Comparison of ENCODE assay signal across 24 cellular contexts in the genomic region with DNA sequence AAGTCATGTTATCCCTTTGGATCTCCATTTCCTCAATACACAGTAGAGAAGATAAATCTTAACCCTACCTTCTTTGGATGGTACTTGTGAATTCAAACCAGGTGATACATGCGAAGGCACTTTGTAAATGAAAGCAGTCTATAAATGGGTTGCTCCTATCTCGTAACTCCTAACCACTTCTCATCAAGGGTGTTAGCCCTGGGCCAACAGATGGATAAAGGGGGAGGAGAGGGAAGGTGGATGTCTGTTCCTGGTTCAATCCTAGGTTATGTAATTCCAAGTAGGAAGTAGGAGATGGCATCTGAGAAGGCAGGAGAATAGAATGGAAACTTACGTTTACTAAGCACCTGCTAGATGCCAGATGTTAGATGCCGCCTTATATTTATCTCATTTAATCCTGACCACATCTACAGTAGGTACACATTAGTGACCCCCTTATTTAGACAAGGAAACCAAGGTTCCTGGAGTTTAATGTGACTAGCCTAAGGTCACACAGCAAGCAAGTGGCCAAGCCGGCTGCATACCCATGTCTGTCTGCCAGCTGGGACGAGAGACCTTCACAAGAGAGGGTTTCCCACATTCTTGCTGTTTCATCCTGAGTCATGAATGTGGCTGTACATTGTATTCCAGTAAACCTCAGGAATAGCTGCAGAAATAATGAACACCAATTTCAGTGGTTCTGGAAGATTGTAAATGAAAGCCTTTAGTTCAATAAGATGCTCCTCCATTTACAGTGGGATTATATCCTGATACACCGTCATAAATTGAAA. TPM values are rescaled to one million over a fixed set of nuclear protein-coding genes. Genes with fewer than 3 reads are reported as not detected.
DNase-seq lines count a peak whose midpoint lies in the region; ATAC-seq, FAIRE-seq and TF ChIP-seq lines count a peak whose summit lies in the region.
"Had no signal": no experiment of that assay in that cellular context is flagged by ENCODE, and none has a peak within 500 bp of the region (broad histone marks: within the 10 kb centered on the region; RNA-seq: fewer than 3 reads in every experiment).

No MANE protein-coding gene starts in this region.

- H3K9me1 ChIP-seq in keratinocyte (ENCODE audit: control insufficient read depth, extremely low read depth, insufficient read depth, low read length): no peaks in the 10 kb centered on the region

- ATAC-seq in activated naive CD4-positive, alpha-beta T cell treated with anti-CD3 and anti-CD28 coated beads, Interleukin-2, amount 50 U/mL, for 72 hours: no peak
- ATAC-seq: CD8-positive, alpha-beta T cell; Right ventricle myocardium inferior had no signal

- no peaks in the 10 kb centered on the region for H3K36me3 ChIP-seq in mammary epithelial cell (ENCODE audit: insufficient read depth, low read length)
- no peaks in the 10 kb centered on the region for H3K36me3 ChIP-seq in keratinocyte (ENCODE audit: control insufficient read depth in 2 of 2, extremely low read depth in 1 of 2, insufficient read depth in 2 of 2, low read length in 2 of 2)
- H3K36me3 ChIP-seq in small intestine (ENCODE audit: control insufficient read depth in 2 of 2, insufficient read depth in 2 of 2, low read length in 2 of 2): no peaks in the 10 kb centered on the region
- H3K36me3 ChIP-seq: BLaER1 treated with 17β-estradiol and CSF1 and Interleukin-3, amounts not matched to agents 10 nM and 100 nM; Peyer's patch had no signal

- H3K9me3 ChIP-seq in mammary epithelial cell (replicated peaks; ENCODE audit: insufficient read depth, low read length): no peaks in the 10 kb centered on the region
- no peaks in the 10 kb centered on the region for H3K9me3 ChIP-seq in keratinocyte (ENCODE audit: control insufficient read depth, low read depth, low read length)
- no peaks in the 10 kb centered on the region for H3K9me3 ChIP-seq in small intestine (ENCODE audit: control insufficient read depth, low read depth)
- H3K9me3 ChIP-seq: BLaER1 treated with 17β-estradiol and CSF1 and Interleukin-3, amounts not matched to agents 10 nM and 100 nM; Peyer's patch had no signal

- intact Hi-C loops in mammary epithelial cell (cut with micrococcal nuclease): no loop called here
- intact Hi-C loops in activated naive CD4-positive, alpha-beta T cell treated with anti-CD3 and anti-CD28 coated beads for 36 hours (cut with micrococcal nuclease): no loop called here

- H2AFZ ChIP-seq in mammary epithelial cell (ENCODE audit: low read depth, low read length) (no peak overlapping the region), keratinocyte (ENCODE audit: control insufficient read depth, low read length) (no peak overlapping the region)

- CTCF ChIA-PET in mammary epithelial cell (lab: Charles Lee; ENCODE audit: low non-redundant PET): no interaction called here
- CTCF ChIA-PET in activated naive CD4-positive, alpha-beta T cell treated with anti-CD3 and anti-CD28 coated beads for 36 hours (lab: Charles Lee): no interaction called here

- DNase-seq in H4 (ENCODE audit: low spot score): peak; percentile 20
- DNase-seq in NCI-H82 (lab: John Stamatoyannopoulos, UW): peak; percentile 63
- DNase-seq in mammary epithelial cell: peak; percentile 58
- DNase-seq in keratinocyte (ENCODE audit: low read depth, low spot score): no peak
- no peak for DNase-seq in activated naive CD4-positive, alpha-beta T cell treated with anti-CD3 and anti-CD28 coated beads for 36 hours
- DNase-seq in NCI-H510A treated with DMSO at 0.1 percent for 48 hours (lab: John Stamatoyannopoulos, UW): no peak
- DNase-seq in activated naive CD4-positive, alpha-beta T cell treated with anti-CD3 and anti-CD28 coated beads, Interleukin-2, amount 50 U/mL, for 72 hours (ENCODE audit: low spot score in 2 of 2): no peak
- DNase-seq in small intestine: no peak
- DNase-seq: Calu3; CD8-positive, alpha-beta T cell; DMS53; H7; HFFc6; IMR-90; MM.1S; NCI-H1092 treated with DMSO at 0.1 percent for 48 hours; NCI-H146; NCI-H226; NCI-H526 treated with DMSO at 0.1 percent for 48 hours; Peyer's patch had no signal

- H3K9me3 Mint-ChIP-seq in activated naive CD4-positive, alpha-beta T cell treated with anti-CD3 and anti-CD28 coated beads for 36 hours: no peaks in the 10 kb centered on the region
- peaks cover 4 to 5% of the 10 kb centered on the region in 2 donors for H3K9me3 Mint-ChIP-seq in activated naive CD4-positive, alpha-beta T cell treated with anti-CD3 and anti-CD28 coated beads, Interleukin-2, amount 50 U/mL, for 72 hours
- H3K9me3 Mint-ChIP-seq: CD8-positive, alpha-beta T cell had no signal

- H3K79me2 ChIP-seq in mammary epithelial cell (ENCODE audit: insufficient read depth, low read length): no peaks in the 10 kb centered on the region
- no peaks in the 10 kb centered on the region for H3K79me2 ChIP-seq in keratinocyte (ENCODE audit: control insufficient read depth, insufficient read depth, low read length)

- H3K27ac ChIP-seq in mammary epithelial cell (ENCODE audit: insufficient read depth, low read depth, low read length): no peak overlapping the region
- no peak overlapping the region for H3K27ac ChIP-seq in keratinocyte (ENCODE audit: control insufficient read depth, insufficient read depth, low read length)
- H3K27ac ChIP-seq in small intestine (ENCODE audit: low read depth in 1 of 2, low read length in 1 of 2): no peak overlapping the region
- H3K27ac ChIP-seq: BLaER1 treated with 17β-estradiol and CSF1 and Interleukin-3, amounts not matched to agents 10 nM and 100 nM; Peyer's patch had no signal

- H3K4me1 ChIP-seq in mammary epithelial cell (ENCODE audit: insufficient read depth, low read length): peaks cover 6% of the 10 kb centered on the region
- H3K4me1 ChIP-seq in keratinocyte (ENCODE audit: control insufficient read depth, extremely low read depth, insufficient read depth, low read length): no peaks in the 10 kb centered on the region
- no peaks in the 10 kb centered on the region for H3K4me1 ChIP-seq in small intestine (ENCODE audit: control insufficient read depth in 2 of 2, insufficient read depth in 1 of 2, low read depth in 1 of 2, low read length in 1 of 2)
- H3K4me1 ChIP-seq: Peyer's patch had no signal

- FAIRE-seq in keratinocyte (lab: Jason Lieb, UNC): peak; percentile 5
- FAIRE-seq in small intestine (lab: Jason Lieb, UNC): no peak
- FAIRE-seq: GM12892 had no signal

- H3K4me1 Mint-ChIP-seq in activated naive CD4-positive, alpha-beta T cell treated with anti-CD3 and anti-CD28 coated beads for 36 hours (ENCODE audit: low read depth): no peaks in the 10 kb centered on the region

- no peak overlapping the region for H3K4me3 Mint-ChIP-seq in activated naive CD4-positive, alpha-beta T cell treated with anti-CD3 and anti-CD28 coated beads for 36 hours
- H3K4me3 Mint-ChIP-seq: CD8-positive, alpha-beta T cell; HFFc6 had no signal

- no peak overlapping the region for H3K4me2 ChIP-seq in mammary epithelial cell (ENCODE audit: insufficient read depth, low read depth, low read length)
- H3K4me2 ChIP-seq in keratinocyte (ENCODE audit: control insufficient read depth, extremely low read depth, insufficient read depth, low read depth, low read length): no peak overlapping the region
- H3K4me2 ChIP-seq: BLaER1 treated with 17β-estradiol and CSF1 and Interleukin-3, amounts not matched to agents 10 nM and 100 nM had no signal

- TF ChIP-seq CTCF in mammary epithelial cell (conservative IDR thresholded peaks at IDR 0.05 in 1 of 2, IDR thresholded peaks at IDR 0.05 in 1 of 2; ENCODE audit: extremely low read depth in 1 of 2, insufficient read depth in 1 of 2, low read depth in 1 of 2, low read length in 2 of 2) (no peak), keratinocyte (optimal IDR thresholded peaks at IDR 0.05 in 1 of 3, IDR thresholded peaks at IDR 0.05 in 1 of 3, conservative IDR thresholded peaks at IDR 0.05 in 1 of 3; ENCODE audit: extremely low read depth in 1 of 3, insufficient read depth in 2 of 3, low read length in 3 of 3) (no peak)

- H3K4me3 ChIP-seq in mammary epithelial cell (replicated peaks in 1 of 3; ENCODE audit: insufficient read depth in 1 of 3, low read depth in 2 of 3, low read length in 3 of 3) (no peak overlapping the region), keratinocyte (ENCODE audit: control insufficient read depth in 2 of 3, extremely low read depth in 1 of 3, insufficient read depth in 2 of 3, low read depth in 1 of 3, low read length in 3 of 3) (no peak overlapping the region), small intestine (ENCODE audit: low read depth in 1 of 2, low read length in 2 of 2) (no peak overlapping the region)
- H3K4me3 ChIP-seq: BLaER1 treated with 17β-estradiol and CSF1 and Interleukin-3, amounts not matched to agents 10 nM and 100 nM; Peyer's patch had no signal

- in situ Hi-C loops in mammary epithelial cell (cut with MboI; ENCODE audit: low sequenced_read_pairs in 2 of 2): no loop called here

- dilution Hi-C loops in mammary epithelial cell (cut with HindIII; ENCODE audit: low sequenced_read_pairs): no loop called here
- dilution Hi-C loops in keratinocyte (cut with MboI; ENCODE audit: extremely low pct_ligation_motif_present, low sequenced_read_pairs): no loop called here

- no peaks in the 10 kb centered on the region for H3K36me3 Mint-ChIP-seq in activated naive CD4-positive, alpha-beta T cell treated with anti-CD3 and anti-CD28 coated beads for 36 hours (ENCODE audit: low read depth)
- H3K36me3 Mint-ChIP-seq in activated naive CD4-positive, alpha-beta T cell treated with anti-CD3 and anti-CD28 coated beads, Interleukin-2, amount 50 U/mL, for 72 hours: no peaks in the 10 kb centered on the region
- H3K36me3 Mint-ChIP-seq: CD8-positive, alpha-beta T cell had no signal

- no peak overlapping the region for H3K27ac Mint-ChIP-seq in activated naive CD4-positive, alpha-beta T cell treated with anti-CD3 and anti-CD28 coated beads for 36 hours
- no peak overlapping the region for H3K27ac Mint-ChIP-seq in activated naive CD4-positive, alpha-beta T cell treated with anti-CD3 and anti-CD28 coated beads, Interleukin-2, amount 50 U/mL, for 72 hours
- H3K27ac Mint-ChIP-seq: CD8-positive, alpha-beta T cell; HFFc6 had no signal

- no TSS peak for BruUV-seq in mammary epithelial cell (replicated peaks; lab: Mats Ljungman, UMichigan)

- peaks cover 5% of the 10 kb centered on the region for H3K27me3 Mint-ChIP-seq in activated naive CD4-positive, alpha-beta T cell treated with anti-CD3 and anti-CD28 coated beads for 36 hours (ENCODE audit: low read depth)

- no peak overlapping the region for H3K9ac ChIP-seq in mammary epithelial cell (ENCODE audit: insufficient read depth, low read length)
- no peak overlapping the region for H3K9ac ChIP-seq in keratinocyte (ENCODE audit: control insufficient read depth, extremely low read depth, insufficient read depth, low read length)
- H3K9ac ChIP-seq: BLaER1 treated with 17β-estradiol and CSF1 and Interleukin-3, amounts not matched to agents 10 nM and 100 nM had no signal

- no peaks in the 10 kb centered on the region for H4K20me1 ChIP-seq in mammary epithelial cell (ENCODE audit: insufficient read depth, low read length)
- no peaks in the 10 kb centered on the region for H4K20me1 ChIP-seq in keratinocyte (ENCODE audit: control insufficient read depth, extremely low read depth, insufficient read depth, low read length)
- H4K20me1 ChIP-seq: BLaER1 treated with 17β-estradiol and CSF1 and Interleukin-3, amounts not matched to agents 10 nM and 100 nM had no signal

- H3K27me3 ChIP-seq in mammary epithelial cell (ENCODE audit: insufficient read depth, low read length): no peaks in the 10 kb centered on the region
- H3K27me3 ChIP-seq in keratinocyte (ENCODE audit: control insufficient read depth, extremely low read depth, insufficient read depth, low read length): no peaks in the 10 kb centered on the region
- H3K27me3 ChIP-seq in small intestine (ENCODE audit: control insufficient read depth in 2 of 2, insufficient read depth in 2 of 2, low read length in 2 of 2): no peaks in the 10 kb centered on the region
- H3K27me3 ChIP-seq: BLaER1 treated with 17β-estradiol and CSF1 and Interleukin-3, amounts not matched to agents 10 nM and 100 nM; Peyer's patch had no signal

- WGBS in mammary epithelial cell (ENCODE audit: low coverage, missing lambda C conversion rate): 79% methylated on average over 7 of the region's 7 CpGs
- WGBS in small intestine, 3 donors: 82 to 85% (median 83%) methylated on average over 7 of the region's 7 CpGs

RNA-seq across cellular contexts. Expression of gene ELAVL4, which starts 47.7 kb away (rescaled TPM):
- total RNA-seq in H4 (2014; rRNA removed; shearing (Covaris generic)): 0.04 and 0.17 TPM in 2 replicates
- not detected for total RNA-seq in mammary epithelial cell
- polyA plus RNA-seq in mammary epithelial cell: not detected
- not detected for polyA minus RNA-seq in mammary epithelial cell
- polyA plus RNA-seq in keratinocyte: not detected in 3 replicates
- not detected for polyA plus RNA-seq in keratinocyte (2011; ENCODE audit: low read depth)
- not detected in 2 replicates for polyA plus RNA-seq in keratinocyte (2011; cell fraction: cytosol; rRNA removed)
- not detected in 2 replicates for polyA plus RNA-seq in keratinocyte (2011; cell fraction: nucleus; rRNA removed)
- not detected in 2 replicates for polyA plus RNA-seq in keratinocyte (2012; ENCODE audit: low replicate concordance)
- not detected in 3 replicates for polyA minus RNA-seq in keratinocyte
- polyA minus RNA-seq in keratinocyte (2011; cell fraction: cytosol; rRNA and poly(A)+ RNA removed): not detected
- not detected in 2 replicates for polyA minus RNA-seq in keratinocyte (2011; cell fraction: nucleus; rRNA and poly(A)+ RNA removed)
- not detected for total RNA-seq in activated naive CD4-positive, alpha-beta T cell treated with anti-CD3 and anti-CD28 coated beads for 36 hours
- total RNA-seq in activated naive CD4-positive, alpha-beta T cell treated with anti-CD3 and anti-CD28 coated beads, Interleukin-2, amount 50 U/mL, for 72 hours: not detected
- 1 to 10 TPM in 1 of 3 donors, not detected in 2; 7.5 TPM for polyA plus RNA-seq in small intestine
- total RNA-seq: Calu3; CD8-positive, alpha-beta T cell; HFFc6; HT-29; IMR-90; Right ventricle myocardium inferior had no signal
- polyA plus RNA-seq: IMR-90 had no signal

Comparison
In these comparisons a context has a peak if more than half of its experiments do, and no peak if none do; other contexts are left out.
1. DNase-seq: peak in H4 (single experiment), NCI-H82 (single experiment) and mammary epithelial cell (single experiment); none in keratinocyte (single experiment), activated naive CD4-positive, alpha-beta T cell treated with anti-CD3 and anti-CD28 coated beads for 36 hours (single experiment), NCI-H510A treated with DMSO at 0.1 percent for 48 hours (single experiment), activated naive CD4-positive, alpha-beta T cell treated with anti-CD3 and anti-CD28 coated beads, Interleukin-2, amount 50 U/mL, for 72 hours (0 of 2) and small intestine (single experiment).